In genomic region chr6:15066433-15067337, GRCh38 we compare ENCODE assay signal across 9 cellular contexts.
DNase-seq lines count a peak whose midpoint lies in the region; ATAC-seq and TF ChIP-seq lines count a peak whose summit lies in the region.
"Had no signal": no experiment of that assay in that cellular context is flagged by ENCODE, and none has a peak within 500 bp of the region (broad histone marks: within the 10 kb centered on the region; RNA-seq: fewer than 3 reads in every experiment).

No MANE protein-coding gene starts in this region.

- no peak overlapping the region for H3K4me3 ChIP-seq in cardiac fibroblast (replicated peaks in 1 of 2; ENCODE audit: low read depth in 2 of 2, low read length in 2 of 2)
- H3K4me3 ChIP-seq in left lung = no peak overlapping the region
- no peak overlapping the region for H3K4me3 ChIP-seq in thyroid gland (replicated peaks in 1 of 3)

- TF ChIP-seq CTCF in cardiac fibroblast (IDR thresholded peaks at IDR 0.05; ENCODE audit: low read depth, low read length) (no peak), left lung (IDR thresholded peaks at IDR 0.05) (no peak), thyroid gland (IDR thresholded peaks at IDR 0.05) (no peak)

- DNase-seq in Kasumi-1 (lab: John Stamatoyannopoulos, UW) = peak; percentile 44 to 66
- peak; percentile 78 for DNase-seq in cardiac fibroblast (ENCODE audit: low read depth in 2 of 2)
- peak in 1 of 2 donors; percentile 84 for DNase-seq in left lung
- DNase-seq in thyroid gland = peak; percentile 11 to 12
- no peak for DNase-seq in RPMI8226
- no peak for DNase-seq in OCI-M2 (lab: John Stamatoyannopoulos, UW; ENCODE audit: unreplicated experiment)
- DNase-seq: naive B cell had no signal

- ATAC-seq in left lung (peak; percentile 78), GM21619 (IDR thresholded peaks at IDR 0.05; ENCODE audit: unreplicated experiment) (no peak), GM21576 (IDR thresholded peaks at IDR 0.05; ENCODE audit: unreplicated experiment) (no peak)

- H3K36me3 ChIP-seq in left lung (no peaks in the 10 kb centered on the region), thyroid gland (no peaks in the 10 kb centered on the region)

- no peaks in the 10 kb centered on the region for H3K27me3 ChIP-seq in left lung
- no peaks in the 10 kb centered on the region for H3K27me3 ChIP-seq in thyroid gland

- peaks cover 0 to 34% of the 10 kb centered on the region in 2 donors for H3K4me1 ChIP-seq in left lung
- no peaks in the 10 kb centered on the region for H3K4me1 ChIP-seq in thyroid gland

- H3K27ac ChIP-seq in left lung = peak overlapping the region; percentile 39 to 94
- peak overlapping the region in 1 of 3 donors; percentile 46 for H3K27ac ChIP-seq in thyroid gland

- intact Hi-C loops in left lung (cut with DNase I) (no loop called here), thyroid gland (cut with DNase I) (no loop called here)

- 74 to 80% methylated on average over 19 of the region's 19 CpGs for WGBS in thyroid gland, 2 donors

- TF ChIP-seq POLR2A in thyroid gland (IDR thresholded peaks at IDR 0.05) = no peak

- no peaks in the 10 kb centered on the region for H3K9me3 ChIP-seq in left lung
- H3K9me3 ChIP-seq in thyroid gland = no peaks in the 10 kb centered on the region

Comparison
In these comparisons a context has a peak if more than half of its experiments do, and no peak if none do; other contexts are left out.
1. DNase-seq: peak in Kasumi-1 (2 of 2), cardiac fibroblast (2 of 2) and thyroid gland (2 of 2); none in RPMI8226 (single experiment) and OCI-M2 (single experiment).